In the genomic region with DNA sequence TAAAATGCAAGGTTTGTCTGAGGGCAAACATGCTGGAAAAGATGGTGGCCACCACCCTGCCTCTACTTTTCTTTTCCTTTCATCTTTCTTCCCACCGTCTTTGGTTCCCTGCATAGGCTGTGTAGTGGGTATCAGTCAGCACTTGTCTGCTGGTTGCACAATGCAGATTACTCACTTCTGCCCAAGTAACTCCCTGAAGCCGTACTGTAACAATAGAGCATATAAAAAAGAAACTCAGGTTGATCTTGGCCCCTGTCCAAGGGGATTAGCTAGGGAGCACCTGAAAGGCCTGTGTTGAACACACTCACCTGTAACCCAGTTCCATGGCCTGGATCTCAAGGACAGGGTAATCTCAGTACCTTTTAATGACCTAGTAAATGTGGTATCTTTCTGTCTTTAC, we compare ENCODE assay signal across 14 cellular contexts.
A peak's percentile ranks its signal among the peaks of the same experiment; 100 is the strongest.
DNase-seq lines count a peak whose midpoint lies in the region; ATAC-seq and TF ChIP-seq lines count a peak whose summit lies in the region.
"Had no signal": no experiment of that assay in that cellular context is flagged by ENCODE, and none has a peak within 500 bp of the region (broad histone marks: within the 10 kb centered on the region; RNA-seq: fewer than 3 reads in every experiment).

No MANE protein-coding gene starts in this region.

- H3K4me1 ChIP-seq in IMR-90 (ENCODE audit: control insufficient read depth, insufficient read depth, low read length), result no peaks in the 10 kb centered on the region
- H3K4me1 ChIP-seq: adrenal gland had no signal

- no peak overlapping the region for H3K4me3 Mint-ChIP-seq in activated naive CD4-positive, alpha-beta T cell treated with anti-CD3 and anti-CD28 coated beads, Interleukin-2, amount 10 ng/mL, durations not matched to agents 7 days and 5 days
- no peak overlapping the region for H3K4me3 Mint-ChIP-seq in activated naive CD8-positive, alpha-beta T cell treated with anti-CD3 and anti-CD28 coated beads for 36 hours
- H3K4me3 Mint-ChIP-seq in nephron progenitor cell, result no peak overlapping the region
- H3K4me3 Mint-ChIP-seq: B cell, T-helper 17 cell had no signal

- H3K36me3 Mint-ChIP-seq in activated naive CD4-positive, alpha-beta T cell treated with anti-CD3 and anti-CD28 coated beads, Interleukin-2, amount 10 ng/mL, durations not matched to agents 7 days and 5 days, result no peaks in the 10 kb centered on the region
- H3K36me3 Mint-ChIP-seq in activated naive CD8-positive, alpha-beta T cell treated with anti-CD3 and anti-CD28 coated beads for 36 hours, result peaks cover 3% of the 10 kb centered on the region
- H3K36me3 Mint-ChIP-seq in nephron progenitor cell (ENCODE audit: low read depth), result peaks cover 37% of the 10 kb centered on the region

- no peak overlapping the region for H2BK20ac ChIP-seq in IMR-90 (ENCODE audit: low read depth, low read length)

- no peak overlapping the region for H3K27ac Mint-ChIP-seq in activated naive CD4-positive, alpha-beta T cell treated with anti-CD3 and anti-CD28 coated beads, Interleukin-2, amount 10 ng/mL, durations not matched to agents 7 days and 5 days
- H3K27ac Mint-ChIP-seq in activated naive CD8-positive, alpha-beta T cell treated with anti-CD3 and anti-CD28 coated beads for 36 hours, result no peak overlapping the region
- H3K27ac Mint-ChIP-seq in nephron progenitor cell, result no peak overlapping the region
- H3K27ac Mint-ChIP-seq: B cell, T-helper 17 cell had no signal

- no TSS peak for BruUV-seq in IMR-90 (replicated peaks; lab: Mats Ljungman, UMichigan)

- H3K9ac ChIP-seq in IMR-90 (ENCODE audit: low read depth, low read length), result no peak overlapping the region

- H4K8ac ChIP-seq in IMR-90 (ENCODE audit: low read depth in 2 of 2, low read length in 2 of 2), result no peak overlapping the region

- CTCF ChIA-PET in IMR-90 (lab: Yijun Ruan, JAX) (no interaction called here), RWPE1 (lab: Yijun Ruan, JAX) (no interaction called here)
- CTCF ChIA-PET in activated naive CD4-positive, alpha-beta T cell treated with anti-CD3 and anti-CD28 coated beads, Interleukin-2, amount 10 ng/mL, durations not matched to agents 7 days and 5 days (lab: Charles Lee), result no interaction called here

- H3K23ac ChIP-seq in IMR-90 (ENCODE audit: low read depth, low read length), result no peak overlapping the region

- H3K56ac ChIP-seq in IMR-90 (ENCODE audit: extremely low read depth, insufficient read depth, low read length), result no peak overlapping the region

- intact Hi-C loops in IMR-90 (cut with micrococcal nuclease), result no loop called here

- H2AK9ac ChIP-seq in IMR-90 (replicated peaks; ENCODE audit: low read depth, low read length, poor library complexity), result no peak overlapping the region

- no peak overlapping the region for H3K4me2 ChIP-seq in IMR-90 (ENCODE audit: low read depth, low read length)

- no peak overlapping the region for H3K4ac ChIP-seq in IMR-90 (ENCODE audit: low read depth, low read length)

- no peak overlapping the region for H2AK5ac ChIP-seq in IMR-90 (ENCODE audit: low read depth, low read length)

- no peak overlapping the region for H2AFZ ChIP-seq in IMR-90 (replicated peaks; ENCODE audit: low read length, poor library complexity)

- POLR2A ChIA-PET in IMR-90 (lab: Charles Lee; ENCODE audit: unreplicated experiment), result no interaction called here
- POLR2A ChIA-PET in RWPE1 (lab: Yijun Ruan, JAX; ENCODE audit: low non-redundant PET), result no interaction called here

- H4K20me1 ChIP-seq in IMR-90 (ENCODE audit: insufficient read depth, low read length), result no peaks in the 10 kb centered on the region

- H3K14ac ChIP-seq in IMR-90 (replicated peaks; ENCODE audit: low read depth, low read length), result no peak overlapping the region

- H4K91ac ChIP-seq in IMR-90 (ENCODE audit: insufficient read depth, low read depth, low read length), result no peak overlapping the region

- peaks cover 42% of the 10 kb centered on the region for H3K27me3 Mint-ChIP-seq in activated naive CD4-positive, alpha-beta T cell treated with anti-CD3 and anti-CD28 coated beads, Interleukin-2, amount 10 ng/mL, durations not matched to agents 7 days and 5 days
- H3K27me3 Mint-ChIP-seq in activated naive CD8-positive, alpha-beta T cell treated with anti-CD3 and anti-CD28 coated beads for 36 hours, result peaks cover 47% of the 10 kb centered on the region
- H3K27me3 Mint-ChIP-seq in nephron progenitor cell (ENCODE audit: low read depth, poor library complexity), result peaks cover 76% of the 10 kb centered on the region

- H3K9me3 ChIP-seq in IMR-90 (ENCODE audit: control insufficient read depth, insufficient read depth, low read length), result no peaks in the 10 kb centered on the region
- H3K9me3 ChIP-seq: adrenal gland had no signal

- in situ Hi-C loops in IMR-90 (cut with MboI; ENCODE audit: low sequenced_read_pairs), result no loop called here

- TF ChIP-seq RAD21 in IMR-90 (IDR thresholded peaks at IDR 0.05; ENCODE audit: low read length), result no peak

- H3K4me1 Mint-ChIP-seq in activated naive CD4-positive, alpha-beta T cell treated with anti-CD3 and anti-CD28 coated beads, Interleukin-2, amount 10 ng/mL, durations not matched to agents 7 days and 5 days, result no peaks in the 10 kb centered on the region
- peaks cover 1% of the 10 kb centered on the region for H3K4me1 Mint-ChIP-seq in activated naive CD8-positive, alpha-beta T cell treated with anti-CD3 and anti-CD28 coated beads for 36 hours
- peaks cover 22% of the 10 kb centered on the region for H3K4me1 Mint-ChIP-seq in nephron progenitor cell

- H4K5ac ChIP-seq in IMR-90 (ENCODE audit: low read depth, low read length), result no peak overlapping the region

- H3K36me3 ChIP-seq in IMR-90 (ENCODE audit: control insufficient read depth, insufficient read depth, low read length), result no peaks in the 10 kb centered on the region
- H3K36me3 ChIP-seq: adrenal gland had no signal

- no peak overlapping the region for H2BK120ac ChIP-seq in IMR-90 (ENCODE audit: low read depth, low read length)

- ATAC-seq in IMR-90 (ENCODE audit: low read depth), result no peak
- ATAC-seq: stimulated activated naive CD8-positive, alpha-beta T cell treated with anti-CD3 and anti-CD28 coated beads, Interleukin-15, Interleukin-2, amounts not matched to agents 100 U/mL and 50 U/mL, for 24 hours; T-helper 17 cell had no signal

- peaks cover 6% of the 10 kb centered on the region for H3K9me3 Mint-ChIP-seq in activated naive CD4-positive, alpha-beta T cell treated with anti-CD3 and anti-CD28 coated beads, Interleukin-2, amount 10 ng/mL, durations not matched to agents 7 days and 5 days
- peaks cover 5% of the 10 kb centered on the region for H3K9me3 Mint-ChIP-seq in activated naive CD8-positive, alpha-beta T cell treated with anti-CD3 and anti-CD28 coated beads for 36 hours
- H3K9me3 Mint-ChIP-seq in nephron progenitor cell, result peaks cover 16% of the 10 kb centered on the region

- no peak overlapping the region for H2BK15ac ChIP-seq in IMR-90 (ENCODE audit: low read depth, low read length)

- H3K27me3 ChIP-seq in IMR-90 (ENCODE audit: control insufficient read depth, insufficient read depth, low read length), result peaks cover 15% of the 10 kb centered on the region

- H2BK5ac ChIP-seq in IMR-90 (ENCODE audit: low read depth, low read length, poor library complexity, severe bottlenecking), result no peak overlapping the region

- TF ChIP-seq CTCF in IMR-90 (conservative IDR thresholded peaks at IDR 0.05; ENCODE audit: low read depth, low read length) (no peak), RWPE1 (conservative IDR thresholded peaks at IDR 0.05; ENCODE audit: low read depth) (no peak), nephron progenitor cell (IDR thresholded peaks at IDR 0.05) (no peak)

- H3K4me3 ChIP-seq in IMR-90 (ENCODE audit: insufficient read depth, low read depth, low read length), result no peak overlapping the region
- H3K4me3 ChIP-seq: adrenal gland had no signal

- DNase-seq in AG08395 (ENCODE audit: low spot score) (peak; percentile 29), IMR-90 (no peak), RWPE1 (ENCODE audit: low spot score) (peak; percentile 90), kidney glomerular epithelial cell (lab: John Stamatoyannopoulos, UW) (peak; percentile 54), UCSD-AML1 (lab: John Stamatoyannopoulos, UW; ENCODE audit: unreplicated experiment) (no peak), nephron progenitor cell (no peak)
- DNase-seq in activated naive CD4-positive, alpha-beta T cell treated with anti-CD3 and anti-CD28 coated beads, Interleukin-2, amount 10 ng/mL, durations not matched to agents 7 days and 5 days, result no peak
- DNase-seq in activated naive CD8-positive, alpha-beta T cell treated with anti-CD3 and anti-CD28 coated beads for 36 hours, result no peak
- DNase-seq: adrenal gland; effector CD8-positive, alpha-beta T cell; GOT3; stimulated activated naive CD8-positive, alpha-beta T cell treated with anti-CD3 and anti-CD28 coated beads, Interleukin-15, Interleukin-2, amounts not matched to agents 100 U/mL and 50 U/mL, for 24 hours; T-helper 17 cell had no signal

- WGBS in IMR-90 (ENCODE audit: extremely low coverage in 2 of 2, insufficient read length in 1 of 2), 2 experiments, result no CpG with 5 or more reads among the region's 2 CpGs

- dilution Hi-C loops in IMR-90 (cut with HindIII; ENCODE audit: low sequenced_read_pairs, unreplicated experiment), result no loop called here

- no peaks in the 10 kb centered on the region for H3K9me1 ChIP-seq in IMR-90 (ENCODE audit: insufficient read depth, low read length)

- H3K18ac ChIP-seq in IMR-90 (ENCODE audit: low read depth, low read length), result no peak overlapping the region

- H3K79me1 ChIP-seq in IMR-90 (ENCODE audit: low read depth in 1 of 2, low read length in 2 of 2), result no peaks in the 10 kb centered on the region

- H3K27ac ChIP-seq in IMR-90 (ENCODE audit: insufficient read depth, low read length) (no peak overlapping the region), RWPE1 (no peak overlapping the region)
- H3K27ac ChIP-seq: adrenal gland had no signal

- TF ChIP-seq POLR2A in IMR-90 (IDR thresholded peaks at IDR 0.05; ENCODE audit: low read depth, low read length), result no peak

TF ChIP-seq in IMR-90, 13 proteins besides CTCF, POLR2A, EP300 and RAD21:
- TF ChIP-seq, protein P1, sequence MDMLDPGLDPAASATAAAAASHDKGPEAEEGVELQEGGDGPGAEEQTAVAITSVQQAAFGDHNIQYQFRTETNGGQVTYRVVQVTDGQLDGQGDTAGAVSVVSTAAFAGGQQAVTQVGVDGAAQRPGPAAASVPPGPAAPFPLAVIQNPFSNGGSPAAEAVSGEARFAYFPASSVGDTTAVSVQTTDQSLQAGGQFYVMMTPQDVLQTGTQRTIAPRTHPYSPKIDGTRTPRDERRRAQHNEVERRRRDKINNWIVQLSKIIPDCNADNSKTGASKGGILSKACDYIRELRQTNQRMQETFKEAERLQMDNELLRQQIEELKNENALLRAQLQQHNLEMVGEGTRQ (IDR thresholded peaks at IDR 0.05; ENCODE audit: low read depth, low read length), result no peak
- peak; percentile 49 for TF ChIP-seq CEBPB (IDR thresholded peaks at IDR 0.05; ENCODE audit: low read depth, low read length)
- TF ChIP-seq NFE2L2 (IDR thresholded peaks at IDR 0.05; ENCODE audit: low read depth, low read length), result no peak

Comparison
In these comparisons a context has a peak if more than half of its experiments do, and no peak if none do; other contexts are left out.
1. DNase-seq: peak in AG08395 (single experiment), RWPE1 (single experiment) and kidney glomerular epithelial cell (single experiment); none in IMR-90 (single experiment), UCSD-AML1 (single experiment), activated naive CD4-positive, alpha-beta T cell treated with anti-CD3 and anti-CD28 coated beads, Interleukin-2, amount 10 ng/mL, durations not matched to agents 7 days and 5 days (single experiment), activated naive CD8-positive, alpha-beta T cell treated with anti-CD3 and anti-CD28 coated beads for 36 hours (single experiment) and nephron progenitor cell (single experiment).